In the genomic region with DNA sequence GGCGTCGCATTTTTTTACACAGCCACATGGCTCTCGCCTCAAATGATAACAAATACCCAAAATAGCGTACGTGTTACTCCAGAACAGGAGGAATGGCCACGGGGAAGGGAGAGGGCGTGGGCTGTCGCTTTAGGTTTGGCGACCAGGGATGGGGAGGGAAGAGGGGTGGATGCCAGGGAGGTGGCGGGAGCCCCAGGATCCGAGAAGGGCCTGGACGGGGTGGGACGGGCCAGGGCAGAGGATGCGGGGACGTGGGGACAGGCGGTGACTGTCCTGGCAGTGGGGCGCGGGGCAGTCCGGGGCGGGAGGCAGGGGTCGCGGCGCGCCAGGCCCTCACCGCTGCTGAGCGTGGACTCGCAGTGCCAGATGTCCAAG, we compare ENCODE assay signal across 9 cellular contexts. TPM values are rescaled to one million over a fixed set of nuclear protein-coding genes. Genes with fewer than 3 reads are reported as not detected.
DNase-seq lines count a peak whose midpoint lies in the region; ATAC-seq and TF ChIP-seq lines count a peak whose summit lies in the region.
"Had no signal": no experiment of that assay in that cellular context is flagged by ENCODE, and none has a peak within 500 bp of the region (broad histone marks: within the 10 kb centered on the region; RNA-seq: fewer than 3 reads in every experiment).

No MANE protein-coding gene starts in this region.

- peaks cover 0 to 16% (median 0%) of the 10 kb centered on the region in 3 donors for H3K4me1 ChIP-seq in gastroesophageal sphincter
- no peaks in the 10 kb centered on the region for H3K4me1 ChIP-seq in ovary (ENCODE audit: insufficient read depth)

- no peaks in the 10 kb centered on the region for H3K4me1 Mint-ChIP-seq in CD4-positive, alpha-beta T cell (ENCODE audit: low read depth)

- no peaks in the 10 kb centered on the region for H3K9me3 ChIP-seq in gastroesophageal sphincter
- no peaks in the 10 kb centered on the region for H3K9me3 ChIP-seq in ovary
- H3K9me3 ChIP-seq in CD4-positive, alpha-beta T cell (ENCODE audit: control insufficient read depth, low read length): no peaks in the 10 kb centered on the region

- TF ChIP-seq CTCF in C4-2B (conservative IDR thresholded peaks at IDR 0.05): no peak
- no peak for TF ChIP-seq CTCF in gastroesophageal sphincter (IDR thresholded peaks at IDR 0.05)
- TF ChIP-seq CTCF in ovary (IDR thresholded peaks at IDR 0.05): no peak
- TF ChIP-seq CTCF in CD4-positive, alpha-beta T cell (IDR thresholded peaks at IDR 0.05): no peak

- CTCF ChIA-PET in CD4-positive, alpha-beta T cell (lab: Charles Lee): no interaction called here

- H3K36me3 Mint-ChIP-seq in CD4-positive, alpha-beta T cell (ENCODE audit: low read depth): no peaks in the 10 kb centered on the region

- DNase-seq in SW480 (ENCODE audit: low spot score) (peak; percentile 9), ovary (peak in 4 of 5 donors; percentile 16 to 38 (median 28)), HK-2 (ENCODE audit: unreplicated experiment) (no peak)
- DNase-seq in stimulated activated CD4-positive, alpha-beta T cell treated with anti-CD3 and anti-CD28 coated beads, Interleukin-2, amount 100 ng/mL, for 24 hours: no peak
- no peak for DNase-seq in CD4-positive, alpha-beta T cell
- DNase-seq in activated effector memory CD4-positive, alpha-beta T cell treated with anti-CD3 and anti-CD28 coated beads, Interleukin-2, amount 50 U/mL, for 16 hours: no peak
- DNase-seq: GDM1 had no signal

- H3K9me3 Mint-ChIP-seq in CD4-positive, alpha-beta T cell: no peaks in the 10 kb centered on the region

- ATAC-seq in gastroesophageal sphincter: peak; percentile 1
- no peak for ATAC-seq in CD4-positive, alpha-beta T cell (ENCODE audit: poor library complexity)

- peak overlapping the region; percentile 73 for H3K27ac ChIP-seq in C4-2B
- H3K27ac ChIP-seq in gastroesophageal sphincter: peak overlapping the region; percentile 89 to 95 (median 92)
- peak overlapping the region; percentile 24 to 57 for H3K27ac ChIP-seq in ovary
- no peak overlapping the region for H3K27ac ChIP-seq in CD4-positive, alpha-beta T cell (ENCODE audit: low read depth, low read length)

- H3K36me3 ChIP-seq in gastroesophageal sphincter (no peaks in the 10 kb centered on the region), ovary (no peaks in the 10 kb centered on the region)

- no peak overlapping the region for H3K4me3 Mint-ChIP-seq in CD4-positive, alpha-beta T cell

- peak overlapping the region; percentile 77 to 94 for H3K4me3 ChIP-seq in gastroesophageal sphincter
- peak overlapping the region; percentile 73 for H3K4me3 ChIP-seq in ovary

- peaks cover 14% of the 10 kb centered on the region for H3K27me3 Mint-ChIP-seq in CD4-positive, alpha-beta T cell

- WGBS in gastroesophageal sphincter (ENCODE audit: low coverage in 1 of 2), 2 donors: 0% methylated on average over 3 of the region's 27 CpGs; no CpG with 5 or more reads in 1 of the 2 donors
- 26 to 43% (median 35%) methylated on average over 24 to 27 of the region's 27 CpGs for WGBS in ovary, 3 donors

- intact Hi-C loops in ovary (cut with DNase I): no loop called here
- intact Hi-C loops in CD4-positive, alpha-beta T cell (cut with DNase I, micrococcal nuclease): no loop called here

- TF ChIP-seq EP300 in gastroesophageal sphincter (IDR thresholded peaks at IDR 0.05): no peak
- TF ChIP-seq EP300 in ovary (IDR thresholded peaks at IDR 0.05): no peak

- TF ChIP-seq POLR2A in gastroesophageal sphincter (IDR thresholded peaks at IDR 0.05) (no peak), ovary (IDR thresholded peaks at IDR 0.05) (no peak)

- POLR2A ChIA-PET in CD4-positive, alpha-beta T cell (lab: Charles Lee): no interaction called here

- no peaks in the 10 kb centered on the region for H3K27me3 ChIP-seq in gastroesophageal sphincter
- H3K27me3 ChIP-seq in ovary: no peaks in the 10 kb centered on the region
- H3K27me3 ChIP-seq in CD4-positive, alpha-beta T cell (ENCODE audit: control insufficient read depth, insufficient read depth, low read length): peaks cover 21% of the 10 kb centered on the region

- H3K27ac Mint-ChIP-seq in CD4-positive, alpha-beta T cell: no peak overlapping the region

RNA-seq across cellular contexts. Expression of a gene that starts 0.6 kb away (rescaled TPM):
- total RNA-seq in gastroesophageal sphincter (100 to 1,000 TPM; 146 to 308 (median 216) TPM), ovary (10 to 100 TPM; 20.8 to 42.0 (median 28.0) TPM)
- 10 to 100 TPM; 15.4 to 49.2 TPM for polyA plus RNA-seq in ovary
- not detected for total RNA-seq in CD4-positive, alpha-beta T cell

Comparison
In these comparisons a context has a peak if more than half of its experiments do, and no peak if none do; other contexts are left out.
1. DNase-seq: peak in SW480 (single experiment) and ovary (4 of 5); none in stimulated activated CD4-positive, alpha-beta T cell treated with anti-CD3 and anti-CD28 coated beads, Interleukin-2, amount 100 ng/mL, for 24 hours (0 of 2), HK-2 (single experiment), CD4-positive, alpha-beta T cell (0 of 10) and activated effector memory CD4-positive, alpha-beta T cell treated with anti-CD3 and anti-CD28 coated beads, Interleukin-2, amount 50 U/mL, for 16 hours (single experiment).
2. RNA of a gene that starts 0.6 kb away (total RNA-seq): 146 to 308 TPM in gastroesophageal sphincter and 20.8 to 42.0 TPM in ovary; not detected in CD4-positive, alpha-beta T cell; every median in the first group is over 10 times any median in the second.